8 cellular contexts compared by ENCODE assay signal in the genomic region with DNA sequence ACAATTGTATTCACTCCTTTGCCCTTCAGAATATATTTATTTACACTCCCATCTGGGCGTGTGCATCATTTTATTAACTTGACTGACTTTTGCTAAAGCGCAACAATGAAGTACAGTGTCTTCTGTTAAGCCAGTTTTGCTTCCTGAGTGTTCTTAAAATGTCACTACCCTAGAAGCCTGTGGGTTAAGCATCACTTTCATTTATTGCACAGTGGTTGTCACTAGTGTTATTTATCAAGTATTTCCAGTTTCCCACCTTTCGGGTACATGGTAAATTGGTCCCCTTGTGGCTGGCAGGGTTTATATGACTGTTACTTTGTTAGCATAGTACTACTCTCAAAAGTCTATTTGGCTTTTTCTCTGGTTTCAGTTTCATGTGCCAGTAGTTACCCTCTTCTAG.
A peak's percentile ranks its signal among the peaks of the same experiment; 100 is the strongest.
DNase-seq lines count a peak whose midpoint lies in the region; ATAC-seq and TF ChIP-seq lines count a peak whose summit lies in the region.

No MANE protein-coding gene starts in this region.

- no peak for TF ChIP-seq CTCF in brain microvascular endothelial cell (IDR thresholded peaks at IDR 0.05; ENCODE audit: low read depth, low read length, missing control alignments)
- TF ChIP-seq CTCF in RWPE1 (conservative IDR thresholded peaks at IDR 0.05; ENCODE audit: low read depth) = no peak

- CTCF ChIA-PET in RWPE1 (lab: Yijun Ruan, JAX) = interaction anchor here (1.4 kb wide), 1 partner anchor 32 kb away, joined by 6 read pairs; no protein-coding TSS in a partner anchor

- intact Hi-C loops in head of caudate nucleus (cut with DNase I) = loop anchor here (2.0 to 10.0 kb wide), 3 partner anchors 32 to 76 kb away; no protein-coding TSS in a partner anchor

- peaks cover 8% of the 10 kb centered on the region for H3K36me3 ChIP-seq in brain microvascular endothelial cell (replicated peaks)

- POLR2A ChIA-PET in RWPE1 (lab: Yijun Ruan, JAX; ENCODE audit: low non-redundant PET) = no interaction called here

- DNase-seq in brain microvascular endothelial cell = no peak
- DNase-seq in RWPE1 (ENCODE audit: low spot score) = no peak
- no peak for DNase-seq in RPMI8226
- no peak for DNase-seq in head of caudate nucleus

- H3K27ac ChIP-seq in brain microvascular endothelial cell = no peak overlapping the region
- no peak overlapping the region for H3K27ac ChIP-seq in RWPE1

- ATAC-seq in GM18861 (IDR thresholded peaks at IDR 0.05; ENCODE audit: unreplicated experiment) (peak; percentile 28), GM21529 (IDR thresholded peaks at IDR 0.05; ENCODE audit: unreplicated experiment) (peak; percentile 18), HG03565 (IDR thresholded peaks at IDR 0.05; ENCODE audit: unreplicated experiment) (peak; percentile 11)

- H3K4me3 ChIP-seq in iPS-18c (ENCODE audit: insufficient read depth, low read depth, low read length) (0 out of 2 replicates have a peak overlapping the region, but pooled peaks have one; percentile 20), brain microvascular endothelial cell (ENCODE audit: low read depth, low read length) (no peak overlapping the region)

- no peaks in the 10 kb centered on the region for H3K27me3 ChIP-seq in brain microvascular endothelial cell (replicated peaks)

- in situ Hi-C loops in brain microvascular endothelial cell (cut with HindIII; ENCODE audit: low pct_ligation_motif_present, low sequenced_read_pairs) = no loop called here

- H3K9me3 ChIP-seq in iPS-18c (ENCODE audit: control insufficient read depth, insufficient read depth, low read length) = peaks cover 2% of the 10 kb centered on the region
